In the genomic region with DNA sequence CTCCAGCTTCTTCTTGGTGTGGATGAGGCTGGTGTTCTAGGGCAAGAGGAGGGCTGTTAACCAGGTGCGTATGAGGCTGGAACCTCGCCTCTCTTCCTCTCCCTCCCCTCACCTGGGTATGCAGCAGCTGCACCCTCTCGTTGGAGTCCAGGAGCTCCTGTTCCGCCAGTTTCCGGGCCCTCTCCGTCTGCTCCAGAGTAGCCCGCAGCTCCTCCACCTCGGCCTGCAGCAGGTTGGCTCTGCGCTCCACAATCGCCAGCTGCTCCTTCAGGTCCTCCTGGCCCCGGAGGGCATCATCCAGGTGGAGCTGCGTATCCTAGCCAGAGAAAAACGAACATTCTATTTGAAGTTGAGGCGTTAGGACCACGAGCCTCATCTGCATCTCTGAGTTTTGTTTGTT, we compare ENCODE assay signal across 14 cellular contexts.
"Had no signal": no experiment of that assay in that cellular context is flagged by ENCODE, and none has a peak within 500 bp of the region (broad histone marks: within the 10 kb centered on the region; RNA-seq: fewer than 3 reads in every experiment).

No MANE protein-coding gene starts in this region.

- H3K27ac ChIP-seq: HL-60, RWPE1 had no signal

- H3K4me3 Mint-ChIP-seq: IgD-negative memory B cell, T-cell had no signal

- H3K36me3 ChIP-seq: MG63 had no signal

- H3K4me2 ChIP-seq: SK-N-SH had no signal

- H3K9me2 ChIP-seq: SK-N-SH had no signal

- H3K27me3 Mint-ChIP-seq: IgD-negative memory B cell, T-cell had no signal

- H3K27ac Mint-ChIP-seq: T-cell had no signal

- H3K9ac ChIP-seq: SK-N-SH had no signal

- H3K9me3 ChIP-seq: MG63, SK-N-SH had no signal

- H3K9me3 Mint-ChIP-seq: IgD-negative memory B cell, T-cell had no signal

- DNase-seq: NCI-H1092, NCI-H1417 treated with DMSO at 0.1 percent for 48 hours, NCI-H2081, NCI-H2107, NCI-H510A, NCI-H524 treated with DMSO at 0.1 percent for 48 hours, NCI-H774 had no signal

- H3K4me3 ChIP-seq: MG63 had no signal

- H3K27me3 ChIP-seq: MG63 had no signal

- FAIRE-seq: HTR-8/SVneo had no signal
